20 cellular contexts compared by ENCODE assay signal in the genomic region with DNA sequence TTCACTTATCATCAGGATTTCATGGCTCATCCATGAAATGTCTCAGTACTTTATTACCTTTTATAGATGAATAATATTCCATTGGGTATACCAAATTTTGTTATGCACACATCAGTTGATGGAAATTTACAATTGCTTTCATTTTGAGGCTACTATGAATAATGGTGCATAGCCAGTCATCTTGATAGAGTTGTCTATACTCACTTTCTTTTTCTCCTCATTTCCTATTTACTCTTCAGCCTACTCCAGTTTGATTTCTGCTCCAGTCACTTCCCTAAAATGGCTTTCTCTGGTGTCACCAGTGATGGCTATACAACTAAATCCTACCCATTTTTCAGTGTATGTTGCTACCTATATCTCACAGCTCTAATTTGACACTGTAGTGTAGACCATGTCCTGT.
DNase-seq lines count a peak whose midpoint lies in the region; ATAC-seq and TF ChIP-seq lines count a peak whose summit lies in the region.
"Had no signal": no experiment of that assay in that cellular context is flagged by ENCODE, and none has a peak within 500 bp of the region (broad histone marks: within the 10 kb centered on the region; RNA-seq: fewer than 3 reads in every experiment).

No MANE protein-coding gene starts in this region.

- intact Hi-C loops in Calu3 (cut with micrococcal nuclease; ENCODE audit: unreplicated experiment) = no loop called here

- H3K9me3 Mint-ChIP-seq in Calu3 (ENCODE audit: low read depth, unreplicated experiment) (peaks cover 2% of the 10 kb centered on the region), HFFc6 (no peaks in the 10 kb centered on the region)
- H3K9me3 Mint-ChIP-seq in activated naive CD8-positive, alpha-beta T cell treated with anti-CD3 and anti-CD28 coated beads for 36 hours = peaks cover 1% of the 10 kb centered on the region
- H3K9me3 Mint-ChIP-seq: T-helper 1 cell treated with Interleukin-12 subunit alpha and Interleukin-12 subunit beta and Interleukin-4 antibody, amounts not matched to agents 30 μg/mL and 1 μg/mL, for 36 hours had no signal

- CTCF ChIA-PET in Calu3 (lab: Charles Lee) = no interaction called here

- BruUV-seq in Calu3 (replicated peaks; lab: Mats Ljungman, UMichigan) = no TSS peak

- H3K4me1 Mint-ChIP-seq in Calu3 (ENCODE audit: low read depth, unreplicated experiment) = no peaks in the 10 kb centered on the region
- no peaks in the 10 kb centered on the region for H3K4me1 Mint-ChIP-seq in HFFc6 (ENCODE audit: low read depth)
- H3K4me1 Mint-ChIP-seq in activated naive CD8-positive, alpha-beta T cell treated with anti-CD3 and anti-CD28 coated beads for 36 hours = no peaks in the 10 kb centered on the region
- H3K4me1 Mint-ChIP-seq: CD4-positive, alpha-beta memory T cell had no signal

- H3K27ac Mint-ChIP-seq in Calu3 (ENCODE audit: unreplicated experiment) = peak overlapping the region; percentile 60
- no peak overlapping the region for H3K27ac Mint-ChIP-seq in HFFc6
- no peak overlapping the region for H3K27ac Mint-ChIP-seq in activated naive CD8-positive, alpha-beta T cell treated with anti-CD3 and anti-CD28 coated beads for 36 hours
- H3K27ac Mint-ChIP-seq: CD4-positive, alpha-beta memory T cell; T-helper 1 cell treated with Interleukin-12 subunit alpha and Interleukin-12 subunit beta and Interleukin-4 antibody, amounts not matched to agents 30 μg/mL and 1 μg/mL, for 36 hours had no signal

- ATAC-seq in GM18868 (IDR thresholded peaks at IDR 0.05; ENCODE audit: unreplicated experiment) = peak; percentile 47
- ATAC-seq in HG03354 (IDR thresholded peaks at IDR 0.05; ENCODE audit: poor library complexity, severe bottlenecking, unreplicated experiment) = peak; percentile 66

- no peaks in the 10 kb centered on the region for H3K27me3 Mint-ChIP-seq in Calu3 (ENCODE audit: unreplicated experiment)
- no peaks in the 10 kb centered on the region for H3K27me3 Mint-ChIP-seq in HFFc6 (ENCODE audit: insufficient read depth)
- H3K27me3 Mint-ChIP-seq in activated naive CD8-positive, alpha-beta T cell treated with anti-CD3 and anti-CD28 coated beads for 36 hours = no peaks in the 10 kb centered on the region
- H3K27me3 Mint-ChIP-seq: CD4-positive, alpha-beta memory T cell had no signal

- TF ChIP-seq CTCF in Calu3 (IDR thresholded peaks at IDR 0.05; ENCODE audit: unreplicated experiment) = no peak
- TF ChIP-seq CTCF in HFFc6 (IDR thresholded peaks at IDR 0.05) = no peak

- DNase-seq in Calu3 (no peak), HFFc6 (no peak), nucleus accumbens (lab: John Stamatoyannopoulos, UW) (no peak), NCI-H128 (lab: John Stamatoyannopoulos, UW; ENCODE audit: unreplicated experiment) (no peak)
- no peak for DNase-seq in activated naive CD8-positive, alpha-beta T cell treated with anti-CD3 and anti-CD28 coated beads for 36 hours
- DNase-seq in activated CD4-positive, alpha-beta T cell treated with anti-CD3 and anti-CD28 coated beads, Interleukin-2, amount 50 U/mL, for 1 hour = no peak
- DNase-seq: 8988T; CD4-positive, alpha-beta memory T cell; GF-D8; GOT3; IMR-90; NCI-H1417 treated with DMSO at 0.1 percent for 48 hours; NCI-H187 treated with DMSO at 0.1 percent for 48 hours; NCI-H226; NCI-H524 treated with DMSO at 0.1 percent for 48 hours; PC-9; SJCRH30 had no signal

- H3K36me3 Mint-ChIP-seq in Calu3 (ENCODE audit: insufficient read depth, unreplicated experiment) (no peaks in the 10 kb centered on the region), HFFc6 (ENCODE audit: low read depth) (no peaks in the 10 kb centered on the region)
- H3K36me3 Mint-ChIP-seq in activated naive CD8-positive, alpha-beta T cell treated with anti-CD3 and anti-CD28 coated beads for 36 hours = no peaks in the 10 kb centered on the region
- H3K36me3 Mint-ChIP-seq: CD4-positive, alpha-beta memory T cell had no signal

- H3K4me3 Mint-ChIP-seq in Calu3 (ENCODE audit: low read depth, unreplicated experiment) (no peak overlapping the region), HFFc6 (peak overlapping the region; percentile 13; the same call in 1 of the 2 replicates)
- H3K4me3 Mint-ChIP-seq in activated naive CD8-positive, alpha-beta T cell treated with anti-CD3 and anti-CD28 coated beads for 36 hours = no peak overlapping the region
- H3K4me3 Mint-ChIP-seq: CD4-positive, alpha-beta memory T cell; T-helper 1 cell treated with Interleukin-12 subunit alpha and Interleukin-12 subunit beta and Interleukin-4 antibody, amounts not matched to agents 30 μg/mL and 1 μg/mL, for 36 hours had no signal
